In genomic region chr2:240901986-240902614, GRCh38 we compare ENCODE assay signal across 26 cellular contexts. TPM values are rescaled to one million over a fixed set of nuclear protein-coding genes. Genes with fewer than 3 reads are reported as not detected.
DNase-seq lines count a peak whose midpoint lies in the region; ATAC-seq and TF ChIP-seq lines count a peak whose summit lies in the region.
"Had no signal": no experiment of that assay in that cellular context is flagged by ENCODE, and none has a peak within 500 bp of the region (broad histone marks: within the 10 kb centered on the region; RNA-seq: fewer than 3 reads in every experiment).

No MANE protein-coding gene starts in this region.

- H3K4me3 ChIP-seq in heart left ventricle (no peak overlapping the region), endodermal cell (ENCODE audit: low read length) (no peak overlapping the region), mesendoderm (ENCODE audit: low read length) (no peak overlapping the region), gastrocnemius medialis (no peak overlapping the region), MG63 (no peak overlapping the region)
- H3K4me3 ChIP-seq: GM23248, SJSA1 had no signal

- H2BK5ac ChIP-seq in mesendoderm (ENCODE audit: low read length), result peak overlapping the region; percentile 95

- H3K27me3 ChIP-seq in heart left ventricle (no peaks in the 10 kb centered on the region), endodermal cell (ENCODE audit: control insufficient read depth, insufficient read depth, low read length, poor library complexity, severe bottlenecking) (peaks cover 9% of the 10 kb centered on the region), mesendoderm (ENCODE audit: insufficient read depth, low read length, poor library complexity) (no peaks in the 10 kb centered on the region), gastrocnemius medialis (peaks cover 0 to under 1% (median 0%) of the 10 kb centered on the region in 3 donors), MG63 (no peaks in the 10 kb centered on the region)
- H3K27me3 ChIP-seq: SJSA1 had no signal

- no peak overlapping the region for H3K4me3 Mint-ChIP-seq in endodermal cell
- H3K4me3 Mint-ChIP-seq: CD4-positive, alpha-beta T cell had no signal

- H2AK5ac ChIP-seq in mesendoderm (ENCODE audit: low read length), result no peak overlapping the region

- in situ Hi-C loops in gastrocnemius medialis (cut with MboI; ENCODE audit: low sequenced_read_pairs in 4 of 4), result no loop called here

- H3K4me1 Mint-ChIP-seq in endodermal cell, result peaks cover 14% of the 10 kb centered on the region

- H3K4me1 ChIP-seq in heart left ventricle, result peaks cover 0 to 26% (median 17%) of the 10 kb centered on the region in 12 donors
- H3K4me1 ChIP-seq in endodermal cell (ENCODE audit: control insufficient read depth, insufficient read depth, low read length), result no peaks in the 10 kb centered on the region
- peaks cover 4% of the 10 kb centered on the region for H3K4me1 ChIP-seq in mesendoderm (ENCODE audit: control insufficient read depth, low read depth, low read length)
- peaks cover 6 to 12% of the 10 kb centered on the region in 2 donors for H3K4me1 ChIP-seq in gastrocnemius medialis

- H3K36me3 ChIP-seq in heart left ventricle, result no peaks in the 10 kb centered on the region
- H3K36me3 ChIP-seq in endodermal cell (ENCODE audit: control insufficient read depth, insufficient read depth, low read length), result no peaks in the 10 kb centered on the region
- no peaks in the 10 kb centered on the region for H3K36me3 ChIP-seq in mesendoderm (ENCODE audit: control insufficient read depth, insufficient read depth, low read length)
- H3K36me3 ChIP-seq in gastrocnemius medialis, result no peaks in the 10 kb centered on the region
- H3K36me3 ChIP-seq in MG63, result no peaks in the 10 kb centered on the region
- H3K36me3 ChIP-seq: SJSA1 had no signal

- intact Hi-C loops in heart left ventricle (cut with DNase I) (no loop called here), cardiac septum (cut with DNase I) (no loop called here), gastrocnemius medialis (cut with DNase I; ENCODE audit: low total_unique reads) (no loop called here)

- H3K9me3 ChIP-seq in heart left ventricle, result peaks cover 0 to 8% (median 0%) of the 10 kb centered on the region in 12 donors
- peaks cover 15% of the 10 kb centered on the region for H3K9me3 ChIP-seq in endodermal cell (ENCODE audit: control insufficient read depth, low read length)
- no peaks in the 10 kb centered on the region for H3K9me3 ChIP-seq in gastrocnemius medialis
- H3K9me3 ChIP-seq in MG63, result no peaks in the 10 kb centered on the region
- H3K9me3 ChIP-seq: SJSA1 had no signal

- no peak overlapping the region for H2BK15ac ChIP-seq in mesendoderm (replicated peaks; ENCODE audit: low read depth)

- TF ChIP-seq POLR2A in heart left ventricle (IDR thresholded peaks at IDR 0.05) (no peak), gastrocnemius medialis (IDR thresholded peaks at IDR 0.05) (no peak)

- H3K18ac ChIP-seq in mesendoderm (ENCODE audit: low read length), result peak overlapping the region; percentile 5

- H4K8ac ChIP-seq in mesendoderm (ENCODE audit: low read depth, low read length), result no peak overlapping the region

- no peak overlapping the region for H3K27ac ChIP-seq in heart left ventricle
- H3K27ac ChIP-seq in endodermal cell (ENCODE audit: low read depth, low read length), result no peak overlapping the region
- no peak overlapping the region for H3K27ac ChIP-seq in mesendoderm (ENCODE audit: low read depth, low read length)
- H3K27ac ChIP-seq in gastrocnemius medialis, result no peak overlapping the region
- H3K27ac ChIP-seq in RWPE1, result no peak overlapping the region
- H3K27ac ChIP-seq: GM23248, KMS-11, SJSA1 had no signal

- ATAC-seq in heart left ventricle (no peak), HG03175 (IDR thresholded peaks at IDR 0.05; ENCODE audit: unreplicated experiment) (no peak), gastrocnemius medialis (no peak)

- H3K27ac Mint-ChIP-seq in endodermal cell, result peak overlapping the region; percentile 67
- H3K27ac Mint-ChIP-seq: CD4-positive, alpha-beta T cell had no signal

- no peak overlapping the region for H2BK120ac ChIP-seq in mesendoderm (ENCODE audit: low read depth, low read length)

- no peak overlapping the region for H3K9ac ChIP-seq in endodermal cell (ENCODE audit: extremely low read depth, low read length, poor library complexity, severe bottlenecking)
- no peak overlapping the region for H3K9ac ChIP-seq in mesendoderm (ENCODE audit: low read length)
- H3K9ac ChIP-seq: GM23248, KMS-11 had no signal

- DNase-seq in heart left ventricle, result peak in 3 of 5 donors; percentile 6 to 33 (median 9)
- DNase-seq in cardiac septum (ENCODE audit: low spot score), result no peak
- DNase-seq in endodermal cell, result no peak
- no peak for DNase-seq in mesendoderm
- no peak for DNase-seq in gastrocnemius medialis
- no peak for DNase-seq in RWPE1 (ENCODE audit: low spot score)
- DNase-seq in MG63, result no peak
- DNase-seq: CD4-positive, alpha-beta T cell; COR-L47; DMS 273 treated with DMSO at 0.1 percent for 48 hours; DMS79 treated with DMSO at 0.1 percent for 48 hours; GM23248; HCEC 1CT; IMR-90; MV-4-11; NCI-H1105 treated with DMSO at 0.1 percent for 48 hours; NCI-H2081; NCI-H2171; NCI-H345; NCI-H524; NCI-H774; NK-92 treated with Interleukin-12 subunit alpha and Interleukin-12 subunit beta, amount 100 ng/mL, for 24 hours had no signal

- H3K27me3 Mint-ChIP-seq in endodermal cell (ENCODE audit: insufficient read depth), result peaks cover 25% of the 10 kb centered on the region
- H3K27me3 Mint-ChIP-seq: CD4-positive, alpha-beta T cell had no signal

- H3K4ac ChIP-seq in mesendoderm (ENCODE audit: low read depth, low read length), result no peak overlapping the region

- H3K79me1 ChIP-seq in mesendoderm (ENCODE audit: low read length), result no peaks in the 10 kb centered on the region

- H3K4me2 ChIP-seq in mesendoderm (ENCODE audit: low read length), result no peak overlapping the region
- H3K4me2 ChIP-seq: KMS-11 had no signal

- no peak overlapping the region for H4K5ac ChIP-seq in mesendoderm (ENCODE audit: low read length)

- 74 to 87% (median 79%) methylated on average over 6 to 14 of the region's 14 CpGs for WGBS in heart left ventricle, 4 donors
- 81 to 91% methylated on average over 3 to 14 of the region's 14 CpGs for WGBS in endodermal cell (ENCODE audit: insufficient coverage in 1 of 2, insufficient read length in 1 of 2), 2 experiments
- WGBS in mesendoderm (ENCODE audit: extremely low coverage, insufficient coverage, low lambda C conversion rate), result no CpG with 5 or more reads among the region's 14 CpGs

- H3K79me2 ChIP-seq in mesendoderm (ENCODE audit: control insufficient read depth, insufficient read depth, low read length), result no peaks in the 10 kb centered on the region

- no peak for TF ChIP-seq CTCF in heart left ventricle (IDR thresholded peaks at IDR 0.05)
- TF ChIP-seq CTCF in endodermal cell (conservative IDR thresholded peaks at IDR 0.05), result no peak
- TF ChIP-seq CTCF in gastrocnemius medialis (IDR thresholded peaks at IDR 0.05 in 4 of 5, conservative IDR thresholded peaks at IDR 0.05 in 1 of 5), result no peak
- TF ChIP-seq CTCF in RWPE1 (conservative IDR thresholded peaks at IDR 0.05; ENCODE audit: low read depth), result no peak

- H3K36me3 Mint-ChIP-seq in endodermal cell (ENCODE audit: low read depth), result peaks cover 3% of the 10 kb centered on the region

- peak overlapping the region; percentile 89 for H3K56ac ChIP-seq in mesendoderm (ENCODE audit: low read length)

- H3K9me3 Mint-ChIP-seq in endodermal cell, result peaks cover 17% of the 10 kb centered on the region
- H3K9me3 Mint-ChIP-seq: CD4-positive, alpha-beta T cell had no signal

- CTCF ChIA-PET in RWPE1 (lab: Yijun Ruan, JAX), result no interaction called here

- peak overlapping the region; percentile 24 for H3K23ac ChIP-seq in mesendoderm (ENCODE audit: low read length)

- POLR2A ChIA-PET in RWPE1 (lab: Yijun Ruan, JAX; ENCODE audit: low non-redundant PET), result no interaction called here

RNA-seq across cellular contexts. Expression of gene CROCC2, which starts 4.0 kb away (rescaled TPM):
- total RNA-seq in heart left ventricle (not detected), cardiac septum (not detected), endodermal cell (not detected), gastrocnemius medialis (under 1 TPM in 1 of 4 donors, not detected in 3; 0.07 TPM)
- not detected for polyA plus RNA-seq in heart left ventricle
- not detected for polyA plus RNA-seq in endodermal cell (2013, experiment 1 of 2)
- polyA plus RNA-seq in endodermal cell (2013, experiment 2 of 2), result not detected
- polyA plus RNA-seq in mesendoderm (2013, experiment 1 of 2), result not detected
- polyA plus RNA-seq in mesendoderm (2013, experiment 2 of 2), result not detected
- total RNA-seq in MG63 (2014; rRNA removed; shearing (Covaris generic); ENCODE audit: low replicate concordance), result not detected in 2 replicates
- total RNA-seq: A172; CD4-positive, alpha-beta T cell; IMR-90; SJSA1 had no signal
- polyA plus RNA-seq: GM23248, IMR-90 had no signal

RNA-seq across cellular contexts. Expression of gene MAB21L4, which starts 6.1 kb away (rescaled TPM):
- total RNA-seq in heart left ventricle, result under 1 TPM in 1 of 9 donors, not detected in 8; 0.75 TPM
- under 1 TPM in 1 of 2 donors, not detected in 1; 0.10 TPM for polyA plus RNA-seq in heart left ventricle
- total RNA-seq in cardiac septum, result not detected
- under 1 TPM in 1 of 2 donors, not detected in 1; 0.31 TPM for total RNA-seq in endodermal cell
- not detected for polyA plus RNA-seq in endodermal cell (2013, experiment 1 of 2)
- polyA plus RNA-seq in endodermal cell (2013, experiment 2 of 2), result not detected
- polyA plus RNA-seq in mesendoderm (2013, experiment 1 of 2), result 1.7 TPM
- polyA plus RNA-seq in mesendoderm (2013, experiment 2 of 2), result 2.0 TPM
- total RNA-seq in gastrocnemius medialis, result not detected
- total RNA-seq in MG63 (2014; rRNA removed; shearing (Covaris generic); ENCODE audit: low replicate concordance), result not detected in 2 replicates
- total RNA-seq: A172; CD4-positive, alpha-beta T cell; GM23248; IMR-90 had no signal
- polyA plus RNA-seq: GM23248, IMR-90 had no signal

RNA-seq across cellular contexts. Expression of gene AGXT, which starts 33.5 kb away (rescaled TPM):
- total RNA-seq in heart left ventricle (not detected), cardiac septum (not detected), endodermal cell (under 1 TPM in 1 of 2 donors, not detected in 1; 0.31 TPM), gastrocnemius medialis (1 to 10 TPM in 2 of 4 donors, not detected in 2; 1.7 to 3.3 TPM)
- polyA plus RNA-seq in heart left ventricle, result under 1 TPM in 1 of 2 donors, not detected in 1; 0.06 TPM
- polyA plus RNA-seq in endodermal cell (2013, experiment 1 of 2), result not detected
- not detected for polyA plus RNA-seq in endodermal cell (2013, experiment 2 of 2)
- polyA plus RNA-seq in mesendoderm (2013, experiment 1 of 2), result not detected
- not detected for polyA plus RNA-seq in mesendoderm (2013, experiment 2 of 2)
- not detected in 2 replicates for total RNA-seq in MG63 (2014; rRNA removed; shearing (Covaris generic); ENCODE audit: low replicate concordance)
- total RNA-seq: A172; CD4-positive, alpha-beta T cell; GM23248; IMR-90 had no signal
- polyA plus RNA-seq: GM23248, IMR-90 had no signal

Comparison
In these comparisons a context has a peak if more than half of its experiments do, and no peak if none do; other contexts are left out.
1. DNase-seq: peak in heart left ventricle (3 of 5); none in cardiac septum (single experiment), endodermal cell (single experiment), mesendoderm (single experiment), gastrocnemius medialis (0 of 2), RWPE1 (single experiment) and MG63 (single experiment).